ENCODE assay signal across 1 cellular context in the genomic region with DNA sequence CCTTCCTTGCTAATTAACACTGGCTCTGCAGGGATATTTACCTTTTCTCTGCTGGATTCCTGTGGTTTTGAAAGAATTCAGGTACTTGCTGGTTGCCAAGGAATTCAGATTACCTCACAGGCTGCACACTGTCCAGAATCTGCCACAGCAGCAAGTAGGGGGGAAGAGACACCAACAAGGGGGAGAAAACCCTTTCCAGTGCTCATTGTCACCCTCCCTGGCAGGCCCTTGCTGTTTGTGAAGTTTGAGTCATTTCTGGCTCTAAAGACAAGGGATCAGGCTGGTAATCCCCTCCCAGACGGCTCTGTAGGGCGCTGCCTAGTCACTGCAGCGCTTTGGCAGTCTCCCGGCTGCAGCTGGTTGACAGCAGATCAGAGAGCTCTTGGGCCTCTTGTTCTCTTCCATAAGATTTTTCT.
TF ChIP-seq lines count a peak whose summit lies in the region.

No MANE protein-coding gene starts in this region.

TF ChIP-seq in H1, 55 proteins besides CTCF, POLR2A, EP300 and RAD21 (continued from another document):
- TF ChIP-seq PHF8 (conservative IDR thresholded peaks at IDR 0.05; ENCODE audit: low read depth, low read length) (no peak), CHD7 (IDR thresholded peaks at IDR 0.05; ENCODE audit: insufficient replicate concordance, low read length) (no peak)
